In the genomic region with DNA sequence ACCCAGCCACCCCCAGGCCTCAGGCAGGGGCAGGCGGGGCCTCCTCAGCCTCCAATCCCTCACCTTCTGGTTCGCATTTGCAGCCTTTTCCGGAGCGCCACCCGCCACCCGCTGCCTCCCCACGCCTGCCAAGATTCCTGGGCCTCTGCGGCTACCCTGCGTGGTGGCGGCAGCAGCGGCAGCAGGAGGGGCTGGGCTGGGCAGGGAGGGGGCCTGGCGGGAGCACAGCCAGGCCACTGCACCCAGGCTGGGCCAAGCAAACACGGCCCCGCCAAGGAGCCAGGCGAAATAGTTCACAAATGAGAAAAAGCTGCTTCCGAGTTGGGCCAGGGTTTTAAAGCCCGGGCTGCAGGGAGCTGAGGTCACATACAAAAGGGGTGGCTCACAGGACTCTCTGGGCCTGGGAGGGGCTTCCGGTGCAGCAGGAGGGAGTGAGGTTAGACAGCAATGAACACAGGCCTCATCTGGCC, we compare ENCODE assay signal across 13 cellular contexts. TPM values are rescaled to one million over a fixed set of nuclear protein-coding genes. Genes with fewer than 3 reads are reported as not detected.
DNase-seq lines count a peak whose midpoint lies in the region; ATAC-seq lines count a peak whose summit lies in the region.
"Had no signal": no experiment of that assay in that cellular context is flagged by ENCODE, and none has a peak within 500 bp of the region (broad histone marks: within the 10 kb centered on the region; RNA-seq: fewer than 3 reads in every experiment).

No MANE protein-coding gene starts in this region.

- no peaks in the 10 kb centered on the region for H3K27me3 ChIP-seq in mucosa of stomach (ENCODE audit: control insufficient read depth, insufficient read depth, low read length)
- H3K27me3 ChIP-seq: BE2C, thyroid gland had no signal

- ATAC-seq in HG02938 (IDR thresholded peaks at IDR 0.05; ENCODE audit: unreplicated experiment) = no peak

- DNase-seq in A172 (ENCODE audit: low spot score) = peak; percentile 45
- peak; percentile 75 for DNase-seq in HT1080 (ENCODE audit: low read depth)
- DNase-seq in dedifferentiated amniotic fluid mesenchymal stem cell (ENCODE audit: extremely low spot score) = peak; percentile 81
- no peak for DNase-seq in central memory CD4-positive, alpha-beta T cell
- DNase-seq in NCI-H2029 (lab: John Stamatoyannopoulos, UW) = no peak
- DNase-seq in activated CD8-positive, alpha-beta memory T cell treated with anti-CD3 and anti-CD28 coated beads for 24 hours = no peak
- DNase-seq: BE2C, NCI-H345, T-helper 9 cell, thyroid gland had no signal

- no peaks in the 10 kb centered on the region for H3K9me3 ChIP-seq in mucosa of stomach (ENCODE audit: control insufficient read depth, low read length)
- H3K9me3 ChIP-seq: BE2C, thyroid gland had no signal

- peaks cover 11% of the 10 kb centered on the region for H3K4me1 ChIP-seq in mucosa of stomach (ENCODE audit: control insufficient read depth, insufficient read depth, low read length)
- H3K4me1 ChIP-seq: BE2C had no signal

- no peak overlapping the region for H3K4me3 ChIP-seq in mucosa of stomach (ENCODE audit: low read length)
- H3K4me3 ChIP-seq: lung, thyroid gland had no signal

- H3K36me3 ChIP-seq in mucosa of stomach (ENCODE audit: control insufficient read depth, insufficient read depth, low read length) = no peaks in the 10 kb centered on the region
- H3K36me3 ChIP-seq: BE2C, thyroid gland had no signal

- peak overlapping the region; percentile 53 for H3K9ac ChIP-seq in mucosa of stomach (ENCODE audit: low read length)

RNA-seq across cellular contexts. Expression of gene COL8A2, which starts 9.8 kb away (rescaled TPM):
- total RNA-seq in A172 (2014; rRNA removed; shearing (Covaris generic)) = 0.62 and 0.72 TPM in 2 replicates
- 1.2 and 1.5 TPM in 2 replicates for total RNA-seq in HT1080 (2014; rRNA removed; shearing (Covaris generic))
- polyA plus RNA-seq in HT1080 (2015; cell fraction: cytosol; rRNA removed) = 1.1 TPM in 2 replicates
- polyA plus RNA-seq in HT1080 (2015; cell fraction: nucleus; rRNA removed) = 2.8 and 2.9 TPM in 2 replicates

RNA-seq across cellular contexts. Expression of gene ADPRS, which starts 26.5 kb away (rescaled TPM):
- total RNA-seq in A172 (2014; rRNA removed; shearing (Covaris generic)) = 33.7 and 45.8 TPM in 2 replicates
- total RNA-seq in HT1080 (2014; rRNA removed; shearing (Covaris generic)) = 104 and 112 TPM in 2 replicates
- 56.5 and 65.9 TPM in 2 replicates for polyA plus RNA-seq in HT1080 (2015; cell fraction: cytosol; rRNA removed)
- polyA plus RNA-seq in HT1080 (2015; cell fraction: nucleus; rRNA removed) = 39.0 and 40.3 TPM in 2 replicates

RNA-seq across cellular contexts. Expression of gene TEKT2, which starts 31.3 kb away (rescaled TPM):
- total RNA-seq in A172 (2014; rRNA removed; shearing (Covaris generic)) = not detected in 2 replicates
- total RNA-seq in HT1080 (2014; rRNA removed; shearing (Covaris generic)) = not detected in 2 replicates
- 0.15 TPM in 1 of 2 replicates, not detected in the other for polyA plus RNA-seq in HT1080 (2015; cell fraction: cytosol; rRNA removed)
- polyA plus RNA-seq in HT1080 (2015; cell fraction: nucleus; rRNA removed) = 0.26 TPM in 1 of 2 replicates, not detected in the other

RNA-seq across cellular contexts. Expression of gene TRAPPC3, which starts 34.1 kb away (rescaled TPM):
- total RNA-seq in A172 (2014; rRNA removed; shearing (Covaris generic)) = 86.7 and 110 TPM in 2 replicates
- total RNA-seq in HT1080 (2014; rRNA removed; shearing (Covaris generic)) = 97.2 and 112 TPM in 2 replicates
- 141 and 145 TPM in 2 replicates for polyA plus RNA-seq in HT1080 (2015; cell fraction: cytosol; rRNA removed)
- polyA plus RNA-seq in HT1080 (2015; cell fraction: nucleus; rRNA removed) = 75.1 and 98.2 TPM in 2 replicates

RNA-seq across cellular contexts. Expression of gene MAP7D1, which starts 40.7 kb away (rescaled TPM):
- 91.2 and 136 TPM in 2 replicates for total RNA-seq in A172 (2014; rRNA removed; shearing (Covaris generic))
- 200 and 234 TPM in 2 replicates for total RNA-seq in HT1080 (2014; rRNA removed; shearing (Covaris generic))
- 173 and 193 TPM in 2 replicates for polyA plus RNA-seq in HT1080 (2015; cell fraction: cytosol; rRNA removed)
- 131 and 147 TPM in 2 replicates for polyA plus RNA-seq in HT1080 (2015; cell fraction: nucleus; rRNA removed)

Comparison
In these comparisons a context has a peak if more than half of its experiments do, and no peak if none do; other contexts are left out.
1. DNase-seq: peak in A172 (single experiment), HT1080 (single experiment) and dedifferentiated amniotic fluid mesenchymal stem cell (single experiment); none in central memory CD4-positive, alpha-beta T cell (single experiment), NCI-H2029 (single experiment) and activated CD8-positive, alpha-beta memory T cell treated with anti-CD3 and anti-CD28 coated beads for 24 hours (single experiment).